In the genomic region with DNA sequence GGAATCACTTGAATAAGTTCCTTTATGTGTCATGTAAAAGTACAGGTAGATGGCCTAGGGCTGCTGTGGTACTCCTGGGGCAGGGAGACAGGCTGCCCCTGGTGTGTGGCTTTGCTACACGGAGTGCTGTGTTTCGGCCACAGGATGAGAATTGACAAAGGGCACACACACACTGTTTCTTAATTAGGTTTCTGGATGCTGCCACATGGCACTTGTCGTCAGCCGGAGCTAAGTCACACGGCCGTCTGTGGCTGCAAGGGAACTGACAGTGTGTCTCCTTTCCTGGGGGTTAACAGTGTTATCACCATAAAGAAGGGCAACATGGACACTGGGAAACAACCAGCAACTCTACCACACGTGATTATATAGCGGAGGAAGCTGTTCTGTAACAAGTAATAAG, we compare ENCODE assay signal across 24 cellular contexts. TPM values are rescaled to one million over a fixed set of nuclear protein-coding genes. Genes with fewer than 3 reads are reported as not detected.
DNase-seq lines count a peak whose midpoint lies in the region; ATAC-seq and TF ChIP-seq lines count a peak whose summit lies in the region.
"Had no signal": no experiment of that assay in that cellular context is flagged by ENCODE, and none has a peak within 500 bp of the region (broad histone marks: within the 10 kb centered on the region; RNA-seq: fewer than 3 reads in every experiment).

No MANE protein-coding gene starts in this region.

- H3K4me1 ChIP-seq in heart right ventricle (peaks cover 0 to 27% (median 0%) of the 10 kb centered on the region in 9 donors), right atrium auricular region (peaks cover 0 to 13% of the 10 kb centered on the region in 2 donors), tibial nerve (no peaks in the 10 kb centered on the region)
- H3K4me1 ChIP-seq: gastroesophageal sphincter had no signal

- no peaks in the 10 kb centered on the region for H3K27me3 ChIP-seq in heart right ventricle
- no peaks in the 10 kb centered on the region for H3K27me3 ChIP-seq in right atrium auricular region
- H3K27me3 ChIP-seq in tibial nerve, result no peaks in the 10 kb centered on the region
- H3K27me3 ChIP-seq: body of pancreas, gastroesophageal sphincter had no signal

- TF ChIP-seq CTCF in heart right ventricle (IDR thresholded peaks at IDR 0.05) (no peak), right atrium auricular region (IDR thresholded peaks at IDR 0.05) (no peak), neural crest cell (conservative IDR thresholded peaks at IDR 0.05) (no peak), tibial nerve (IDR thresholded peaks at IDR 0.05) (no peak)

- no peak overlapping the region for H3K27ac ChIP-seq in heart right ventricle
- no peak overlapping the region for H3K27ac ChIP-seq in right atrium auricular region
- no peak overlapping the region for H3K27ac ChIP-seq in tibial nerve
- H3K27ac ChIP-seq: 22Rv1, gastroesophageal sphincter, PC-9, skin epidermis, thoracic aorta had no signal

- no peak for TF ChIP-seq POLR2A in tibial nerve (IDR thresholded peaks at IDR 0.05)

- peak in 6 of 8 donors; percentile 46 to 70 (median 56) for ATAC-seq in heart right ventricle
- ATAC-seq: gastroesophageal sphincter; naive thymus-derived CD8-positive, alpha-beta T cell; WTC11 had no signal

- peak overlapping the region; percentile 54 for H3K27ac Mint-ChIP-seq in neural crest cell (ENCODE audit: unreplicated experiment)
- H3K27ac Mint-ChIP-seq: activated CD4-positive, alpha-beta T cell treated with anti-CD3 and anti-CD28 coated beads, Interleukin-2, amount 10 ng/mL, durations not matched to agents 7 days and 5 days; activated T-cell treated with anti-CD3 and anti-CD28 coated beads, Interleukin-2, amount 50 U/mL, for 24 hours; CD4-positive, CD25-positive, alpha-beta regulatory T cell; naive thymus-derived CD8-positive, alpha-beta T cell; stimulated activated naive CD8-positive, alpha-beta T cell treated with anti-CD3 and anti-CD28 coated beads, Interleukin-15, Interleukin-2, amounts not matched to agents 100 ng/mL and 50 ng/mL, for 24 hours; WTC11 had no signal

- H3K27me3 Mint-ChIP-seq in neural crest cell (ENCODE audit: low read depth), result no peaks in the 10 kb centered on the region

- H3K4me3 ChIP-seq in heart right ventricle, result no peak overlapping the region
- H3K4me3 ChIP-seq in right atrium auricular region, result no peak overlapping the region
- no peak overlapping the region for H3K4me3 ChIP-seq in tibial nerve
- H3K4me3 ChIP-seq: body of pancreas, gastroesophageal sphincter, PC-9, skin epidermis, thoracic aorta had no signal

- no peaks in the 10 kb centered on the region for H3K9me3 Mint-ChIP-seq in neural crest cell
- H3K9me3 Mint-ChIP-seq: activated CD4-positive, alpha-beta T cell treated with anti-CD3 and anti-CD28 coated beads, Interleukin-2, amount 10 ng/mL, durations not matched to agents 7 days and 5 days; activated T-cell treated with anti-CD3 and anti-CD28 coated beads, Interleukin-2, amount 50 U/mL, for 24 hours; naive thymus-derived CD8-positive, alpha-beta T cell; stimulated activated naive CD8-positive, alpha-beta T cell treated with anti-CD3 and anti-CD28 coated beads, Interleukin-15, Interleukin-2, amounts not matched to agents 100 ng/mL and 50 ng/mL, for 24 hours had no signal

- no peaks in the 10 kb centered on the region for H3K36me3 ChIP-seq in heart right ventricle
- H3K36me3 ChIP-seq in right atrium auricular region, result no peaks in the 10 kb centered on the region
- H3K36me3 ChIP-seq in tibial nerve, result no peaks in the 10 kb centered on the region
- H3K36me3 ChIP-seq: gastroesophageal sphincter, thoracic aorta had no signal

- no peak overlapping the region for H3K4me3 Mint-ChIP-seq in neural crest cell
- H3K4me3 Mint-ChIP-seq: activated CD4-positive, alpha-beta T cell treated with anti-CD3 and anti-CD28 coated beads, Interleukin-2, amount 10 ng/mL, durations not matched to agents 7 days and 5 days; activated T-cell treated with anti-CD3 and anti-CD28 coated beads, Interleukin-2, amount 50 U/mL, for 24 hours; CD4-positive, CD25-positive, alpha-beta regulatory T cell; naive thymus-derived CD8-positive, alpha-beta T cell; stimulated activated naive CD8-positive, alpha-beta T cell treated with anti-CD3 and anti-CD28 coated beads, Interleukin-15, Interleukin-2, amounts not matched to agents 100 ng/mL and 50 ng/mL, for 24 hours; WTC11 had no signal

- DNase-seq in DMS153 treated with DMSO at 0.1 percent for 48 hours (lab: John Stamatoyannopoulos, UW; ENCODE audit: unreplicated experiment) (peak; percentile 80), DMS153 (lab: John Stamatoyannopoulos, UW) (no peak), heart right ventricle (no peak), right atrium auricular region (ENCODE audit: low spot score) (no peak), SHP77 treated with DMSO at 0.1 percent for 48 hours (lab: John Stamatoyannopoulos, UW) (peak; percentile 84), neural crest cell (ENCODE audit: low read depth, low spot score) (no peak), GOT3 (lab: John Stamatoyannopoulos, UW) (no peak), tibial nerve (ENCODE audit: low spot score in 2 of 2) (no peak)
- DNase-seq: activated CD4-positive, alpha-beta T cell treated with anti-CD3 and anti-CD28 coated beads, Interleukin-2, amount 10 ng/mL, durations not matched to agents 7 days and 5 days; activated T-cell treated with anti-CD3 and anti-CD28 coated beads, Interleukin-2, amount 50 U/mL, for 24 hours; body of pancreas; CD4-positive, CD25-positive, alpha-beta regulatory T cell; cerebellar nuclear complex; midbrain; naive thymus-derived CD8-positive, alpha-beta T cell; NK-92 treated with Interleukin-12 subunit alpha and Interleukin-12 subunit beta, amount 100 ng/mL, for 24 hours; SIG-M5 had no signal

- H3K4me1 Mint-ChIP-seq in neural crest cell, result peaks cover 15% of the 10 kb centered on the region
- H3K4me1 Mint-ChIP-seq: activated CD4-positive, alpha-beta T cell treated with anti-CD3 and anti-CD28 coated beads, Interleukin-2, amount 10 ng/mL, durations not matched to agents 7 days and 5 days had no signal

- intact Hi-C loops in heart right ventricle (cut with DNase I), result no loop called here

- 42 to 49% methylated on average over 8 of the region's 8 CpGs for WGBS in heart right ventricle, 2 donors
- WGBS in tibial nerve, 2 donors, result 65 to 68% methylated on average over 8 of the region's 8 CpGs

- H3K9me3 ChIP-seq in heart right ventricle, result no peaks in the 10 kb centered on the region
- no peaks in the 10 kb centered on the region for H3K9me3 ChIP-seq in right atrium auricular region
- H3K9me3 ChIP-seq in tibial nerve, result no peaks in the 10 kb centered on the region
- H3K9me3 ChIP-seq: body of pancreas, gastroesophageal sphincter, thoracic aorta had no signal

- no peaks in the 10 kb centered on the region for H3K36me3 Mint-ChIP-seq in neural crest cell (ENCODE audit: low read depth)
- H3K36me3 Mint-ChIP-seq: CD4-positive, CD25-positive, alpha-beta regulatory T cell; naive thymus-derived CD8-positive, alpha-beta T cell had no signal

- no peak for TF ChIP-seq EP300 in tibial nerve (IDR thresholded peaks at IDR 0.05)

RNA-seq across cellular contexts. Expression of gene CREB5, which starts 55.7 kb away (rescaled TPM):
- total RNA-seq in heart right ventricle (100 to 1,000 TPM in 1 of 10 donors, 10 to 100 TPM in 6, 1 to 10 TPM in 3; 4.7 to 170 (median 21.9) TPM), right atrium auricular region (10 to 100 TPM; 10.5 to 20.8 TPM), neural crest cell (6.9 and 8.3 TPM in 2 replicates), tibial nerve (10 to 100 TPM; 16.8 to 22.4 (median 20.9) TPM)
- 10 to 100 TPM; 12.9 to 16.7 TPM for polyA plus RNA-seq in heart right ventricle
- total RNA-seq: activated CD4-positive, alpha-beta T cell treated with anti-CD3 and anti-CD28 coated beads, Interleukin-2, amount 10 ng/mL, durations not matched to agents 7 days and 5 days had no signal
- polyA plus RNA-seq: CD4-positive, CD25-positive, alpha-beta regulatory T cell; naive thymus-derived CD8-positive, alpha-beta T cell had no signal

Comparison
In these comparisons a context has a peak if more than half of its experiments do, and no peak if none do; other contexts are left out.
1. DNase-seq: peak in DMS153 treated with DMSO at 0.1 percent for 48 hours (single experiment) and SHP77 treated with DMSO at 0.1 percent for 48 hours (single experiment); none in DMS153 (single experiment), heart right ventricle (0 of 2), right atrium auricular region (single experiment), neural crest cell (single experiment), GOT3 (single experiment) and tibial nerve (0 of 2).